1 cellular context compared by ENCODE assay signal in the genomic region with DNA sequence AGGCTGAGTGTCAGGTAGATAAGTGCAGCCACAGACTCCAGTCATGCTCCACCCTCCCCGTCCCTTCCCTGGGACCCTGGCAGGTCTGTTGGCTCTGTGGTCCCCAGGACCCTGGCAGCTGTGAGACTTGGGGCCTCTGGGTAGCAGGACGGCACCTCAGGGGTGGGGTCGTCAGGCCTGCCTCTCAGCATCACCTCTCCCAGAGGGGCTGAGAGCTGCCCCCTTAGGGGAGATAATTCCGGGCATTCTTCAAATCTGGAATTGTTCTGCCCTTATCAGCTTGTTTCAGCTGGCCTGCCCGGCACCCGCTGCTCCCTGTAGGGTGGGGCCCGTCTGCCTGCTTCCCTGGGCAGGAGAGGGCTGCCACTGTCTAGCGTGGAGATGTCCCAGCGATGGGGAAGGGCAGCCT.
TF ChIP-seq lines count a peak whose summit lies in the region.

No MANE protein-coding gene starts in this region.

TF ChIP-seq in HepG2, 621 proteins besides CTCF, POLR2A, EP300 and RAD21 (continued from another document):
- TF ChIP-seq ZBTB38 (CRISPR knock-in tag; IDR thresholded peaks at IDR 0.05) (no peak), KDM1A (CRISPR knock-in tag; IDR thresholded peaks at IDR 0.05) (no peak)
TF ChIP-seq in HepG2: peak in this region for 0.
